Comparison of ENCODE assay signal across 16 cellular contexts in genomic region chr13:72508392-72508791, GRCh38.
"Had no signal": no experiment of that assay in that cellular context is flagged by ENCODE, and none has a peak within 500 bp of the region (broad histone marks: within the 10 kb centered on the region; RNA-seq: fewer than 3 reads in every experiment).

No MANE protein-coding gene starts in this region.

- H3K9me3 ChIP-seq: gastrocnemius medialis, right atrium auricular region, spleen, transverse colon had no signal

- H3K4me1 ChIP-seq: gastrocnemius medialis, right atrium auricular region, spleen, transverse colon had no signal

- H3K36me3 Mint-ChIP-seq: naive B cell, WTC11 had no signal

- H3K4me1 Mint-ChIP-seq: naive B cell had no signal

- ATAC-seq: gastrocnemius medialis, WTC11 had no signal

- FAIRE-seq: colon, keratinocyte had no signal

- H3K9me3 Mint-ChIP-seq: activated T-helper 1 cell treated with anti-CD3 and anti-CD28 coated beads, Interleukin-12 subunit alpha, Interleukin-12 subunit beta, Interleukin-2, Interleukin-4 antibody, amounts not matched to agents 30 ng/mL and 10 ng/mL and 1 ng/mL, durations not matched to agents 14 hours and 24 hours and 36 hours; T-helper 1 cell treated with Interleukin-12 subunit alpha and Interleukin-12 subunit beta and Interleukin-4 antibody, amounts not matched to agents 30 μg/mL and 1 μg/mL, for 36 hours; WTC11 had no signal

- H3K27me3 Mint-ChIP-seq: naive B cell had no signal

- H3K27me3 ChIP-seq: gastrocnemius medialis, right atrium auricular region, spleen, transverse colon had no signal

- H3K4me3 ChIP-seq: lung, transverse colon had no signal

- DNase-seq: activated CD4-positive, alpha-beta T cell treated with anti-CD3 and anti-CD28 coated beads for 48 hours; activated naive CD4-positive, alpha-beta T cell; gastrocnemius medialis; naive B cell; spleen; stimulated activated CD4-positive, alpha-beta T cell treated with anti-CD3 and anti-CD28 coated beads, Interleukin-2, amount 100 ng/mL, for 24 hours; stimulated activated naive CD4-positive, alpha-beta T cell; substantia nigra; transverse colon had no signal

- H3K4me3 Mint-ChIP-seq: activated T-helper 1 cell treated with anti-CD3 and anti-CD28 coated beads, Interleukin-12 subunit alpha, Interleukin-12 subunit beta, Interleukin-2, Interleukin-4 antibody, amounts not matched to agents 30 ng/mL and 10 ng/mL and 1 ng/mL, durations not matched to agents 14 hours and 24 hours and 36 hours; naive B cell; T-helper 1 cell treated with Interleukin-12 subunit alpha and Interleukin-12 subunit beta and Interleukin-4 antibody, amounts not matched to agents 30 μg/mL and 1 μg/mL, for 36 hours; WTC11 had no signal

- H3K27ac ChIP-seq: gastrocnemius medialis, right atrium auricular region, spleen, transverse colon had no signal

- H3K27ac Mint-ChIP-seq: activated T-helper 1 cell treated with anti-CD3 and anti-CD28 coated beads, Interleukin-12 subunit alpha, Interleukin-12 subunit beta, Interleukin-2, Interleukin-4 antibody, amounts not matched to agents 30 ng/mL and 10 ng/mL and 1 ng/mL, durations not matched to agents 14 hours and 24 hours and 36 hours; naive B cell; T-helper 1 cell treated with Interleukin-12 subunit alpha and Interleukin-12 subunit beta and Interleukin-4 antibody, amounts not matched to agents 30 μg/mL and 1 μg/mL, for 36 hours; WTC11 had no signal

- H3K36me3 ChIP-seq: gastrocnemius medialis, right atrium auricular region, spleen, transverse colon had no signal
